Comparison of ENCODE assay signal across 1 cellular context in the genomic region with DNA sequence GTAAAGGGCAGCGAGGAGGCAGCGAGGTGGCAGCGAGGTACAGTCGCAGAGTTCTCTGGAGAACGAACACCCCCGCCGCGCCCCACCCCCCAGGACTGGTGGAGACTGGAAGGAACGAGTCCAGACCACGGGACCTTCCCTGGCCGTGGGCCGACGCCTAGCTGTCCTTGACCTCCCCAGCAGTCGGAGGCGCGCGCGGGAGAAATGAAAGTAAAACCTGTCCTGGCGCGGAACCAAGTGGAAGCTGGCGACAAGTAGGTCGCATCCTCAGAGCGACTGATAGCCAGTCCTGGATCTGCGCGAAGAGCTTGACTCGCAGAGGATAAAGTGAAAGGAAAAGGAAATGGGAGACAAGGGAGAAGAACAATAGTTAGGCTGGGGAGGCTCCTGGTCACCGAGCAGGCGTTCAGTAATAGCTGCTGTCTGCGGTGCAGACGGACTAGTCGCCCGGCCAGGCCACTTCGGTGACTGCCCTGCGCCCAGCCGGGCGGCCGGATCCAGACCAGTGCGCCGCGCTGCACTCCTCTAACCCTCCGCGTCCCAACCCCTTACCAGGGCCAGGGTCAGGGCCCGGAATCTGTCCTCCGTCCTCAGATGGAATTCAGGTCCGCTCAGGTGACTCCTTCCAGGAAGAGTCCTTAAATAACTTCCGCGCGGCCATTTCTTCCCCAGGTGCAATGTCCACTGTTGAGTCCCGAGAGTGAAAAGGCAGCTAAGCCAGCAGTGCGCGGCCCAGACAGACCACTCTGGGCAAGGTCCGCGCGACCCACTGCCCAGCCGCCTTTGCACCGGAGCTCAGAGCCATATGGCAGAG.
TF ChIP-seq lines count a peak whose summit lies in the region.

No MANE protein-coding gene starts in this region.

TF ChIP-seq in K562, 482 proteins besides CTCF, POLR2A, EP300 and RAD21 (continued from another document):
- TF ChIP-seq NCOA2 (IDR thresholded peaks at IDR 0.05; ENCODE audit: partially characterized antibody in 2 of 2) (no peak), ZFP30 (CRISPR knock-in tag; IDR thresholded peaks at IDR 0.05; ENCODE audit: borderline replicate concordance) (no peak), EGR1 (conservative IDR thresholded peaks at IDR 0.05) (no peak), GTF2E2 (tag; IDR thresholded peaks at IDR 0.05) (no peak), ZFPM2 (CRISPR knock-in tag; IDR thresholded peaks at IDR 0.05) (no peak), BHLHE40 (IDR thresholded peaks at IDR 0.05; ENCODE audit: low read length) (no peak), HDAC2 (IDR thresholded peaks at IDR 0.05) (no peak), NCOA1 (IDR thresholded peaks at IDR 0.05; ENCODE audit: low read depth) (no peak), FOXJ2 (tag; IDR thresholded peaks at IDR 0.05) (no peak), POLR2H (tag; IDR thresholded peaks at IDR 0.05; ENCODE audit: low read depth) (no peak), TAF7 (tag; IDR thresholded peaks at IDR 0.05) (no peak), ZNF766 (CRISPR knock-in tag; conservative IDR thresholded peaks at IDR 0.05) (no peak), ETV1 (tag; conservative IDR thresholded peaks at IDR 0.05; ENCODE audit: low read depth) (0 out of 2 replicates have a peak, but pooled peaks have one; percentile 14), YY1 (IDR thresholded peaks at IDR 0.05; ENCODE audit: borderline replicate concordance in 1 of 3, control insufficient read depth in 1 of 3, extremely low read depth in 1 of 3, insufficient read depth in 3 of 3, insufficient read length in 1 of 3, insufficient replicate concordance in 2 of 3, low read depth in 1 of 3, low read length in 2 of 3) (no peak), ZBTB12 (CRISPR knock-in tag; IDR thresholded peaks at IDR 0.05) (no peak), ATF1 (CRISPR knock-in tag; IDR thresholded peaks at IDR 0.05) (no peak), ATF1 (tag; IDR thresholded peaks at IDR 0.05) (0 out of 2 replicates have a peak, but pooled peaks have one; percentile 12), SOX6 (IDR thresholded peaks at IDR 0.05) (peak; percentile 42; the same call in 1 of the 2 replicates), SMC3 (conservative IDR thresholded peaks at IDR 0.05; ENCODE audit: insufficient read depth, low read depth, low read length) (no peak), CBX3 (IDR thresholded peaks at IDR 0.05; ENCODE audit: borderline replicate concordance in 1 of 2, low read length in 2 of 2) (no peak), BDP1 (IDR thresholded peaks at IDR 0.05; ENCODE audit: insufficient read depth, insufficient read length) (no peak), ZEB2 (IDR thresholded peaks at IDR 0.05) (0 out of 2 replicates have a peak, but pooled peaks have one; percentile 14), NR0B1 (IDR thresholded peaks at IDR 0.05; ENCODE audit: partially characterized antibody) (no peak), PHF20 (IDR thresholded peaks at IDR 0.05; ENCODE audit: partially characterized antibody) (no peak), NUFIP1 (IDR thresholded peaks at IDR 0.05; ENCODE audit: partially characterized antibody) (no peak), ZBTB7A (IDR thresholded peaks at IDR 0.05; ENCODE audit: borderline replicate concordance, control insufficient read depth, low read depth, low read length) (no peak), RFX7 (CRISPR knock-in tag; IDR thresholded peaks at IDR 0.05) (no peak), KDM2B (CRISPR knock-in tag; IDR thresholded peaks at IDR 0.05) (no peak), PCBP1 (IDR thresholded peaks at IDR 0.05; ENCODE audit: low read depth, low read length, poor library complexity, severe bottlenecking) (no peak), BCL6 (CRISPR knock-in tag; IDR thresholded peaks at IDR 0.05) (no peak)
- TF ChIP-seq, protein P1, sequence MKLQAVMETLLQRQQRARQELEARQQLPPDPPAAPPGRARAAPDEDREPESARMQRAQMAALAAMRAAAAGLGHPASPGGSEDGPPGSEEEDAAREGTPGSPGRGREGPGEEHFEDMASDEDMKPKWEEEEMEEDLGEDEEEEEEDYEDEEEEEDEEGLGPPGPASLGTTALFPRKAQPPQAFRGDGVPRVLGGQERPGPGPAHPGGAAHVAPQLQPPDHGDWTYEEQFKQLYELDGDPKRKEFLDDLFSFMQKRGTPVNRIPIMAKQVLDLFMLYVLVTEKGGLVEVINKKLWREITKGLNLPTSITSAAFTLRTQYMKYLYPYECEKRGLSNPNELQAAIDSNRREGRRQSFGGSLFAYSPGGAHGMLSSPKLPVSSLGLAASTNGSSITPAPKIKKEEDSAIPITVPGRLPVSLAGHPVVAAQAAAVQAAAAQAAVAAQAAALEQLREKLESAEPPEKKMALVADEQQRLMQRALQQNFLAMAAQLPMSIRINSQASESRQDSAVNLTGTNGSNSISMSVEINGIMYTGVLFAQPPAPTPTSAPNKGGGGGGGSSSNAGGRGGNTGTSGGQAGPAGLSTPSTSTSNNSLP (IDR thresholded peaks at IDR 0.05; ENCODE audit: borderline replicate concordance, low read depth, low read length), result no peak
- TF ChIP-seq, protein P2, sequence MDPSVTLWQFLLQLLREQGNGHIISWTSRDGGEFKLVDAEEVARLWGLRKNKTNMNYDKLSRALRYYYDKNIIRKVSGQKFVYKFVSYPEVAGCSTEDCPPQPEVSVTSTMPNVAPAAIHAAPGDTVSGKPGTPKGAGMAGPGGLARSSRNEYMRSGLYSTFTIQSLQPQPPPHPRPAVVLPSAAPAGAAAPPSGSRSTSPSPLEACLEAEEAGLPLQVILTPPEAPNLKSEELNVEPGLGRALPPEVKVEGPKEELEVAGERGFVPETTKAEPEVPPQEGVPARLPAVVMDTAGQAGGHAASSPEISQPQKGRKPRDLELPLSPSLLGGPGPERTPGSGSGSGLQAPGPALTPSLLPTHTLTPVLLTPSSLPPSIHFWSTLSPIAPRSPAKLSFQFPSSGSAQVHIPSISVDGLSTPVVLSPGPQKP (CRISPR knock-in tag; IDR thresholded peaks at IDR 0.05), result no peak
